ENCODE assay signal across 1 cellular context in the genomic region with DNA sequence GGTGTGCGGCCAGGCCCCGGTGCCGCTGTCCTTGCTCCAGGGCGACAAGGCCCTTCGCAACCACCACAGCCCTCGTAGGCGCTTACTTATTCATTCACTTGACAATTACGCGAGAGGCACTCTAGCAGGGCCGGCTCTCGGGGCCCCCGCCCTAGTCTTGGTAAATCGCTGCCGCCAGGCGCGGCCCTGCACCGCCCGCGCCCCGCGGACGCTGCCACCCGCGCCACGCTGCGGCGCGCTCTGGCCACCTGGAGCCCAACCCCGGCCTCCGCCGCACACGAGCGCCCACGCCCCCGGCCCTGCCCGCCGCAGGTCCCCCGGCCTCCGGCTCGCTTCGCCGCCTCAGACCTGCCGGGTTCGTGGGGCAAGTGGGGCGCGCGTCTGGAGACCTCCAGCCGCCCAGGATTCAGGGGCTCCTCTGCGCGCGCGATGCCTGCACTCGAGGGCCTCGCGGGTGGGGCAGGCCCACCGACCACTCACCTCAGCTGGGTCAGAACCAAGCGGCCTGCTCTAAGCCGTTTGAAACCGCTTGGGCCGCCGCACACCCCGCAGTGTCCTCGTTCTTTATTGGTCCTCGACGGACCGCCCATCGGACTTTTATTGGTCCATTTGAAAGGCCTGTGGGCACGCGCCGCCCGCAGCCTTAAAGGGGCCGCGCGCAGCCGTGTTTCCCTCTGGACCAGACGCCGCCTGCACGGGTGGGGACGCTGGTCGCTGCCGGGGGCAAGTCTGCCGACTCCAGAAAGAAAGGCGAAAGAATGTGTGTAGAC.
TF ChIP-seq lines count a peak whose summit lies in the region.

Gene CKAP5, minus strand, starts transcription at position 541 of the 770 bp plus-strand sequence. CDS start 25,049 bp downstream, outside the sequence.

TF ChIP-seq in HepG2, 621 proteins besides CTCF, POLR2A, EP300 and RAD21 (continued from another document and continues in another):
- TF ChIP-seq, protein P1, sequence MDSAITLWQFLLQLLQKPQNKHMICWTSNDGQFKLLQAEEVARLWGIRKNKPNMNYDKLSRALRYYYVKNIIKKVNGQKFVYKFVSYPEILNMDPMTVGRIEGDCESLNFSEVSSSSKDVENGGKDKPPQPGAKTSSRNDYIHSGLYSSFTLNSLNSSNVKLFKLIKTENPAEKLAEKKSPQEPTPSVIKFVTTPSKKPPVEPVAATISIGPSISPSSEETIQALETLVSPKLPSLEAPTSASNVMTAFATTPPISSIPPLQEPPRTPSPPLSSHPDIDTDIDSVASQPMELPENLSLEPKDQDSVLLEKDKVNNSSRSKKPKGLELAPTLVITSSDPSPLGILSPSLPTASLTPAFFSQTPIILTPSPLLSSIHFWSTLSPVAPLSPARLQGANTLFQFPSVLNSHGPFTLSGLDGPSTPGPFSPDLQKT (CRISPR knock-in tag; IDR thresholded peaks at IDR 0.05; ENCODE audit: borderline replicate concordance) = no peak
- TF ChIP-seq, protein P2, sequence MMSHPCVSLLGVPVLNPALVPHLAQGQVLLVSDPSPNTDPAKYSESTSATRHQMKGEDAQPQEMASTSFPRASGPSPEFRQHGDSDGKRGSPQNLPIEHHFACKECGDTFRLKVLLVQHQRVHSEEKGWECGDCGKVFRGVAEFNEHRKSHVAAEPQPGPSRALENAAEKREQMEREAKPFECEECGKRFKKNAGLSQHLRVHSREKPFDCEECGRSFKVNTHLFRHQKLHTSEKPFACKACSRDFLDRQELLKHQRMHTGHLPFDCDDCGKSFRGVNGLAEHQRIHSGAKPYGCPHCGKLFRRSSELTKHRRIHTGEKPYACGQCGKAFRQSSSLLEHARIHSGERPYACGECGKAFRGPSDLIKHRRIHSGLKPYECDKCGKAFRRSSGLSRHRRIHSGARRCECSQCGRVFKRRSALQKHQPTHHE (CRISPR knock-in tag; IDR thresholded peaks at IDR 0.05; ENCODE audit: borderline replicate concordance) = peak; percentile 33; the same call in 1 of the 2 replicates
- TF ChIP-seq ZNF124 (CRISPR knock-in tag; IDR thresholded peaks at IDR 0.05) (peak; percentile 60), GTF2F1 (IDR thresholded peaks at IDR 0.05; ENCODE audit: low read length) (no peak), NCOA2 (CRISPR knock-in tag; IDR thresholded peaks at IDR 0.05) (peak; percentile 9; the same call in 1 of the 2 replicates), KDM3A (CRISPR knock-in tag; IDR thresholded peaks at IDR 0.05; ENCODE audit: low read depth) (no peak), REL (CRISPR knock-in tag; conservative IDR thresholded peaks at IDR 0.05) (no peak; the same call in 1 of the 2 replicates), JDP2 (CRISPR knock-in tag; IDR thresholded peaks at IDR 0.05; ENCODE audit: borderline replicate concordance) (no peak), GTF3A (CRISPR knock-in tag; conservative IDR thresholded peaks at IDR 0.05) (no peak), NFKB2 (CRISPR knock-in tag; IDR thresholded peaks at IDR 0.05; ENCODE audit: borderline replicate concordance) (peak; percentile 51; the same call in 1 of the 2 replicates), FOXP1 (IDR thresholded peaks at IDR 0.05) (no peak), FOXP1 (CRISPR knock-in tag; IDR thresholded peaks at IDR 0.05) (no peak), SMAD3 (CRISPR knock-in tag; IDR thresholded peaks at IDR 0.05) (0 out of 2 replicates have a peak, but pooled peaks have one; percentile 21), RAD51 (IDR thresholded peaks at IDR 0.05; ENCODE audit: borderline replicate concordance) (no peak), GABPB1 (CRISPR knock-in tag; IDR thresholded peaks at IDR 0.05) (peak; percentile 76), ZNF574 (CRISPR knock-in tag; IDR thresholded peaks at IDR 0.05) (peak; percentile 75), PHF8 (CRISPR knock-in tag; IDR thresholded peaks at IDR 0.05) (peak; percentile 98), BATF2 (CRISPR knock-in tag; IDR thresholded peaks at IDR 0.05) (peak; percentile 85; the same call in 1 of the 2 replicates), RARA (CRISPR knock-in tag; IDR thresholded peaks at IDR 0.05) (no peak), ZNF556 (CRISPR knock-in tag; IDR thresholded peaks at IDR 0.05; ENCODE audit: borderline replicate concordance) (no peak), ZNF639 (CRISPR knock-in tag; conservative IDR thresholded peaks at IDR 0.05) (no peak), KLF6 (CRISPR knock-in tag; IDR thresholded peaks at IDR 0.05) (0 out of 2 replicates have a peak, but pooled peaks have one; percentile 73), ZNF891 (CRISPR knock-in tag; IDR thresholded peaks at IDR 0.05) (peak; percentile 53; the same call in 1 of the 2 replicates), ZNF350 (CRISPR knock-in tag; IDR thresholded peaks at IDR 0.05; ENCODE audit: borderline replicate concordance, low read depth) (peak; percentile 71), ZNF367 (CRISPR knock-in tag; IDR thresholded peaks at IDR 0.05; ENCODE audit: borderline replicate concordance) (no peak), AKAP8 (CRISPR knock-in tag; IDR thresholded peaks at IDR 0.05) (no peak), CBX5 (CRISPR knock-in tag; IDR thresholded peaks at IDR 0.05; ENCODE audit: borderline replicate concordance) (peak; percentile 38; the same call in 1 of the 2 replicates), ZNF530 (CRISPR knock-in tag; IDR thresholded peaks at IDR 0.05; ENCODE audit: low read depth) (no peak), ZBTB7B (CRISPR knock-in tag; IDR thresholded peaks at IDR 0.05) (0 out of 2 replicates have a peak, but pooled peaks have one; percentile 30), EHMT2 (IDR thresholded peaks at IDR 0.05; ENCODE audit: borderline replicate concordance, low read depth, low read length) (no peak), HNRNPLL (IDR thresholded peaks at IDR 0.05; ENCODE audit: low read depth, low read length, poor library complexity, severe bottlenecking) (no peak), ZNF615 (CRISPR knock-in tag; IDR thresholded peaks at IDR 0.05; ENCODE audit: borderline replicate concordance) (no peak), NAIF1 (CRISPR knock-in tag; IDR thresholded peaks at IDR 0.05; ENCODE audit: borderline replicate concordance) (no peak), HNF4A (CRISPR knock-in tag; IDR thresholded peaks at IDR 0.05) (no peak), MAF1 (CRISPR knock-in tag; IDR thresholded peaks at IDR 0.05; ENCODE audit: borderline replicate concordance) (peak; percentile 66; the same call in 1 of the 2 replicates), SALL1 (CRISPR knock-in tag; IDR thresholded peaks at IDR 0.05) (peak; percentile 57), ISX (CRISPR knock-in tag; conservative IDR thresholded peaks at IDR 0.05) (no peak; the same call in 1 of the 2 replicates), NBN (conservative IDR thresholded peaks at IDR 0.05) (no peak), SCMH1 (CRISPR knock-in tag; IDR thresholded peaks at IDR 0.05; ENCODE audit: borderline replicate concordance) (no peak), ELF1 (CRISPR knock-in tag; IDR thresholded peaks at IDR 0.05) (peak; percentile 23; the same call in 1 of the 2 replicates), ZNF335 (CRISPR knock-in tag; IDR thresholded peaks at IDR 0.05) (peak; percentile 38; the same call in 1 of the 2 replicates)
- TF ChIP-seq, protein P3, sequence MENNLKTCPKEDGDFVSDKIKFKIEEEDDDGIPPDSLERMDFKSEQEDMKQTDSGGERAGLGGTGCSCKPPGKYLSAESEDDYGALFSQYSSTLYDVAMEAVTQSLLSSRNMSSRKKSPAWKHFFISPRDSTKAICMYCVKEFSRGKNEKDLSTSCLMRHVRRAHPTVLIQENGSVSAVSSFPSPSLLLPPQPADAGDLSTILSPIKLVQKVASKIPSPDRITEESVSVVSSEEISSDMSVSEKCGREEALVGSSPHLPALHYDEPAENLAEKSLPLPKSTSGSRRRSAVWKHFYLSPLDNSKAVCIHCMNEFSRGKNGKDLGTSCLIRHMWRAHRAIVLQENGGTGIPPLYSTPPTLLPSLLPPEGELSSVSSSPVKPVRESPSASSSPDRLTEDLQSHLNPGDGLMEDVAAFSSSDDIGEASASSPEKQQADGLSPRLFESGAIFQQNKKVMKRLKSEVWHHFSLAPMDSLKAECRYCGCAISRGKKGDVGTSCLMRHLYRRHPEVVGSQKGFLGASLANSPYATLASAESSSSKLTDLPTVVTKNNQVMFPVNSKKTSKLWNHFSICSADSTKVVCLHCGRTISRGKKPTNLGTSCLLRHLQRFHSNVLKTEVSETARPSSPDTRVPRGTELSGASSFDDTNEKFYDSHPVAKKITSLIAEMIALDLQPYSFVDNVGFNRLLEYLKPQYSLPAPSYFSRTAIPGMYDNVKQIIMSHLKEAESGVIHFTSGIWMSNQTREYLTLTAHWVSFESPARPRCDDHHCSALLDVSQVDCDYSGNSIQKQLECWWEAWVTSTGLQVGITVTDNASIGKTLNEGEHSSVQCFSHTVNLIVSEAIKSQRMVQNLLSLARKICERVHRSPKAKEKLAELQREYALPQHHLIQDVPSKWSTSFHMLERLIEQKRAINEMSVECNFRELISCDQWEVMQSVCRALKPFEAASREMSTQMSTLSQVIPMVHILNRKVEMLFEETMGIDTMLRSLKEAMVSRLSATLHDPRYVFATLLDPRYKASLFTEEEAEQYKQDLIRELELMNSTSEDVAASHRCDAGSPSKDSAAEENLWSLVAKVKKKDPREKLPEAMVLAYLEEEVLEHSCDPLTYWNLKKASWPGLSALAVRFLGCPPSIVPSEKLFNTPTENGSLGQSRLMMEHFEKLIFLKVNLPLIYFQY (CRISPR knock-in tag; IDR thresholded peaks at IDR 0.05; ENCODE audit: borderline replicate concordance) = peak; percentile 99
- TF ChIP-seq, protein P4, sequence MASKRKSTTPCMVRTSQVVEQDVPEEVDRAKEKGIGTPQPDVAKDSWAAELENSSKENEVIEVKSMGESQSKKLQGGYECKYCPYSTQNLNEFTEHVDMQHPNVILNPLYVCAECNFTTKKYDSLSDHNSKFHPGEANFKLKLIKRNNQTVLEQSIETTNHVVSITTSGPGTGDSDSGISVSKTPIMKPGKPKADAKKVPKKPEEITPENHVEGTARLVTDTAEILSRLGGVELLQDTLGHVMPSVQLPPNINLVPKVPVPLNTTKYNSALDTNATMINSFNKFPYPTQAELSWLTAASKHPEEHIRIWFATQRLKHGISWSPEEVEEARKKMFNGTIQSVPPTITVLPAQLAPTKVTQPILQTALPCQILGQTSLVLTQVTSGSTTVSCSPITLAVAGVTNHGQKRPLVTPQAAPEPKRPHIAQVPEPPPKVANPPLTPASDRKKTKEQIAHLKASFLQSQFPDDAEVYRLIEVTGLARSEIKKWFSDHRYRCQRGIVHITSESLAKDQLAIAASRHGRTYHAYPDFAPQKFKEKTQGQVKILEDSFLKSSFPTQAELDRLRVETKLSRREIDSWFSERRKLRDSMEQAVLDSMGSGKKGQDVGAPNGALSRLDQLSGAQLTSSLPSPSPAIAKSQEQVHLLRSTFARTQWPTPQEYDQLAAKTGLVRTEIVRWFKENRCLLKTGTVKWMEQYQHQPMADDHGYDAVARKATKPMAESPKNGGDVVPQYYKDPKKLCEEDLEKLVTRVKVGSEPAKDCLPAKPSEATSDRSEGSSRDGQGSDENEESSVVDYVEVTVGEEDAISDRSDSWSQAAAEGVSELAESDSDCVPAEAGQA (IDR thresholded peaks at IDR 0.05; ENCODE audit: low read depth) = no peak
- TF ChIP-seq, protein P4 (CRISPR knock-in tag; IDR thresholded peaks at IDR 0.05; ENCODE audit: borderline replicate concordance) = no peak
- TF ChIP-seq, protein P5, sequence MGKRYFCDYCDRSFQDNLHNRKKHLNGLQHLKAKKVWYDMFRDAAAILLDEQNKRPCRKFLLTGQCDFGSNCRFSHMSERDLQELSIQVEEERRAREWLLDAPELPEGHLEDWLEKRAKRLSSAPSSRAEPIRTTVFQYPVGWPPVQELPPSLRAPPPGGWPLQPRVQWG (CRISPR knock-in tag; IDR thresholded peaks at IDR 0.05; ENCODE audit: borderline replicate concordance, low read depth) = no peak
